ENCODE assay signal across 8 cellular contexts in genomic region chr4:6641971-6642320, GRCh38. TPM values are rescaled to one million over a fixed set of nuclear protein-coding genes. Genes with fewer than 3 reads are reported as not detected.
DNase-seq lines count a peak whose midpoint lies in the region; ATAC-seq, FAIRE-seq and TF ChIP-seq lines count a peak whose summit lies in the region.

No MANE protein-coding gene starts in this region.

- no peak for ATAC-seq in left colon

- peak overlapping the region; percentile 100 for H3K27ac Mint-ChIP-seq in neural progenitor cell

- peak overlapping the region; percentile 92 for H3K9ac ChIP-seq in OCI-LY1 (ENCODE audit: low read length)
- H3K9ac ChIP-seq in endocrine pancreas (ENCODE audit: control insufficient read depth, insufficient read depth, low read length): peak overlapping the region; percentile 45
- peak overlapping the region; percentile 95 for H3K9ac ChIP-seq in neural progenitor cell

- TF ChIP-seq CTCF in C4-2B (conservative IDR thresholded peaks at IDR 0.05) (no peak), OCI-LY1 (IDR thresholded peaks at IDR 0.05; ENCODE audit: low read length) (no peak), neural progenitor cell (IDR thresholded peaks at IDR 0.05) (no peak), RWPE1 (conservative IDR thresholded peaks at IDR 0.05; ENCODE audit: low read depth) (no peak), D721Med (IDR thresholded peaks at IDR 0.05; ENCODE audit: insufficient read depth, missing control alignments) (no peak)

- H3K27me3 ChIP-seq in OCI-LY1 (ENCODE audit: insufficient read depth, low read length) (no peaks in the 10 kb centered on the region), endocrine pancreas (ENCODE audit: control insufficient read depth, insufficient read depth, low read length) (no peaks in the 10 kb centered on the region), neural progenitor cell (no peaks in the 10 kb centered on the region)

- H3K27ac ChIP-seq in C4-2B (peak overlapping the region; percentile 91), OCI-LY1 (ENCODE audit: low read depth, low read length, poor library complexity, severe bottlenecking) (no peak overlapping the region), neural progenitor cell (no peak overlapping the region), RWPE1 (no peak overlapping the region)

- H2AFZ ChIP-seq in OCI-LY1 (ENCODE audit: low read length): no peak overlapping the region
- no peak overlapping the region for H2AFZ ChIP-seq in neural progenitor cell (replicated peaks)

- peaks cover 21% of the 10 kb centered on the region for H3K36me3 ChIP-seq in OCI-LY1 (ENCODE audit: insufficient read depth, low read length)
- H3K36me3 ChIP-seq in endocrine pancreas (ENCODE audit: control insufficient read depth, insufficient read depth, low read length): no peaks in the 10 kb centered on the region
- H3K36me3 ChIP-seq in neural progenitor cell: peaks cover 7% of the 10 kb centered on the region

- CTCF ChIA-PET in RWPE1 (lab: Yijun Ruan, JAX): no interaction called here

- H3K4me1 Mint-ChIP-seq in neural progenitor cell: peaks cover 20% of the 10 kb centered on the region

- DNase-seq in neural progenitor cell (ENCODE audit: low spot score): peak; percentile 43
- no peak for DNase-seq in left colon
- DNase-seq in RWPE1 (ENCODE audit: low spot score): no peak
- DNase-seq in 8988T: no peak
- DNase-seq in D721Med (ENCODE audit: insufficient read length, low spot score): no peak

- H3F3A ChIP-seq in OCI-LY1 (ENCODE audit: insufficient read depth, low read length) (no peaks in the 10 kb centered on the region), neural progenitor cell (ENCODE audit: low read depth) (peaks cover 19% of the 10 kb centered on the region)

- peaks cover 5% of the 10 kb centered on the region for H3K27me3 Mint-ChIP-seq in neural progenitor cell (ENCODE audit: insufficient read depth, low read depth)

- no peak for FAIRE-seq in D721Med (lab: Jason Lieb, UNC)

- H3K9me3 ChIP-seq in OCI-LY1 (ENCODE audit: low read length): no peaks in the 10 kb centered on the region
- no peaks in the 10 kb centered on the region for H3K9me3 ChIP-seq in endocrine pancreas (ENCODE audit: control insufficient read depth, low read length)
- no peaks in the 10 kb centered on the region for H3K9me3 ChIP-seq in neural progenitor cell (ENCODE audit: low read depth)

- peaks cover 12% of the 10 kb centered on the region; the same call in 1 of the 2 replicates for H3K79me2 ChIP-seq in OCI-LY1 (ENCODE audit: insufficient read depth, low read length)
- H3K79me2 ChIP-seq in neural progenitor cell (ENCODE audit: low read depth): peaks cover 34% of the 10 kb centered on the region

- H4K20me1 ChIP-seq in OCI-LY1 (ENCODE audit: insufficient read depth, low read length) (no peaks in the 10 kb centered on the region), neural progenitor cell (ENCODE audit: low read depth) (peaks cover 29% of the 10 kb centered on the region)

- peak overlapping the region; percentile 91 for H3K4me2 ChIP-seq in OCI-LY1 (ENCODE audit: low read length)
- H3K4me2 ChIP-seq in neural progenitor cell: peak overlapping the region; percentile 100

- H3K9me3 Mint-ChIP-seq in neural progenitor cell: no peaks in the 10 kb centered on the region

- POLR2A ChIA-PET in RWPE1 (lab: Yijun Ruan, JAX; ENCODE audit: low non-redundant PET): no interaction called here

- no peaks in the 10 kb centered on the region for H3K9me2 ChIP-seq in OCI-LY1 (ENCODE audit: low read depth, low read length)

- H3K36me3 Mint-ChIP-seq in neural progenitor cell: peaks cover 13% of the 10 kb centered on the region

- H3K4me1 ChIP-seq in OCI-LY1 (ENCODE audit: insufficient read depth, low read length, severe bottlenecking) (peaks cover 13% of the 10 kb centered on the region), endocrine pancreas (ENCODE audit: control insufficient read depth, insufficient read depth, low read length) (peaks cover 13% of the 10 kb centered on the region), neural progenitor cell (peaks cover 16% of the 10 kb centered on the region)

- peak overlapping the region; percentile 100 for H3K4me3 Mint-ChIP-seq in neural progenitor cell

- H3K4me3 ChIP-seq in OCI-LY1 (ENCODE audit: low read depth, low read length, poor library complexity, severe bottlenecking) (peak overlapping the region; percentile 98), endocrine pancreas (ENCODE audit: control insufficient read depth, insufficient read depth, low read length) (peak overlapping the region; percentile 89), neural progenitor cell (peak overlapping the region; percentile 97)

- intact Hi-C loops in left colon (cut with DNase I, micrococcal nuclease): no loop called here

RNA-seq across cellular contexts. Expression of gene MRFAP1, which starts 1.5 kb away (rescaled TPM):
- total RNA-seq in neural progenitor cell (ENCODE audit: low replicate concordance): 162 and 178 TPM in 2 replicates
- 100 to 1,000 TPM; 168 to 169 TPM for total RNA-seq in left colon

RNA-seq across cellular contexts. Expression of gene S100P, which starts 51.7 kb away (rescaled TPM):
- not detected in 2 replicates for total RNA-seq in neural progenitor cell (ENCODE audit: low replicate concordance)
- total RNA-seq in left colon: 100 to 1,000 TPM; 136 to 390 TPM

Comparison
In these comparisons a context has a peak if more than half of its experiments do, and no peak if none do; other contexts are left out.
1. H3K9ac ChIP-seq: peak in every context shown above with its lines; median percentile 95 in neural progenitor cell; 92 in OCI-LY1; 45 in endocrine pancreas.
2. RNA of gene S100P, which starts 51.7 kb away (total RNA-seq): 136 to 390 TPM in left colon; not detected in neural progenitor cell; every median in the first group is over 100 times any median in the second.
3. Peak in every context shown above with its lines, with median percentiles within 50 percentile points of each other: H3K4me3 ChIP-seq.